In genomic region chrX:142068365-142068764, GRCh38 we compare ENCODE assay signal across 20 cellular contexts.
"Had no signal": no experiment of that assay in that cellular context is flagged by ENCODE, and none has a peak within 500 bp of the region (broad histone marks: within the 10 kb centered on the region; RNA-seq: fewer than 3 reads in every experiment).

No MANE protein-coding gene starts in this region.

- ATAC-seq: heart left ventricle; naive thymus-derived CD4-positive, alpha-beta T cell; psoas muscle; right lobe of liver; stimulated activated memory B cell treated with anti-CD40 and anti-IgM and Interleukin-4, amounts not matched to agents 10 μg/mL and 1 μg/mL and 100 μg/mL, for 72 hours; upper lobe of right lung had no signal

- H3K4me1 ChIP-seq: heart left ventricle, psoas muscle, right lobe of liver, spleen, tibial nerve, upper lobe of right lung, vagina had no signal

- H3K36me3 ChIP-seq: heart left ventricle, right lobe of liver, spleen, tibial nerve, upper lobe of right lung, vagina had no signal

- H3K9me3 ChIP-seq: heart left ventricle, psoas muscle, right lobe of liver, spleen, tibial nerve, upper lobe of right lung, vagina had no signal

- FAIRE-seq: islet of Langerhans had no signal

- H3K4me3 ChIP-seq: heart left ventricle, psoas muscle, right lobe of liver, spleen, tibial nerve, upper lobe of right lung, vagina had no signal

- DNase-seq: dermis blood vessel endothelial cell; erythroblast; heart left ventricle; hippocampal formation; kidney glomerular epithelial cell; mesendoderm; naive thymus-derived CD4-positive, alpha-beta T cell; nephron progenitor cell; psoas muscle; retina; right lobe of liver; spleen; stimulated activated CD4-positive, alpha-beta T cell treated with anti-CD3 and anti-CD28 coated beads, Interleukin-15, amount 100 ng/mL, for 24 hours; stimulated activated CD4-positive, alpha-beta T cell treated with anti-CD3 and anti-CD28 coated beads, Interleukin-1b, Interleukin-23, amount 100 ng/mL, for 48 hours; stimulated activated CD4-positive, alpha-beta T cell treated with anti-CD3 and anti-CD28 coated beads, Interleukin-4, amount 100 ng/mL, for 24 hours; upper lobe of right lung had no signal

- H3K27ac ChIP-seq: heart left ventricle, psoas muscle, right lobe of liver, spleen, tibial nerve, upper lobe of right lung, vagina had no signal

- H3K27me3 ChIP-seq: right lobe of liver, spleen, tibial nerve, upper lobe of right lung, vagina had no signal
